In genomic region chr19:16614941-16615340, GRCh38 we compare ENCODE assay signal across 17 cellular contexts. TPM values are rescaled to one million over a fixed set of nuclear protein-coding genes. Genes with fewer than 3 reads are reported as not detected.
DNase-seq lines count a peak whose midpoint lies in the region; ATAC-seq and TF ChIP-seq lines count a peak whose summit lies in the region.
"Had no signal": no experiment of that assay in that cellular context is flagged by ENCODE, and none has a peak within 500 bp of the region (broad histone marks: within the 10 kb centered on the region; RNA-seq: fewer than 3 reads in every experiment).

No MANE protein-coding gene starts in this region.

- H3K9me3 Mint-ChIP-seq in activated naive CD4-positive, alpha-beta T cell treated with anti-CD3 and anti-CD28 coated beads, Interleukin-2, amount 50 U/mL, for 24 hours: no peaks in the 10 kb centered on the region
- H3K9me3 Mint-ChIP-seq in WTC11: no peaks in the 10 kb centered on the region
- H3K9me3 Mint-ChIP-seq in stimulated activated memory B cell treated with anti-CD40 and anti-IgM and Interleukin-4, amounts not matched to agents 10 μg/mL and 1 μg/mL and 100 μg/mL, for 72 hours: no peaks in the 10 kb centered on the region

- no peaks in the 10 kb centered on the region for H3K27me3 Mint-ChIP-seq in activated naive CD4-positive, alpha-beta T cell treated with anti-CD3 and anti-CD28 coated beads, Interleukin-2, amount 50 U/mL, for 24 hours
- no peaks in the 10 kb centered on the region for H3K27me3 Mint-ChIP-seq in WTC11 (ENCODE audit: low read depth)
- no peaks in the 10 kb centered on the region for H3K27me3 Mint-ChIP-seq in stimulated activated memory B cell treated with anti-CD40 and anti-IgM and Interleukin-4, amounts not matched to agents 10 μg/mL and 1 μg/mL and 100 μg/mL, for 72 hours

- TF ChIP-seq CTCF in WTC11 (IDR thresholded peaks at IDR 0.05): no peak

- DNase-seq in activated naive CD4-positive, alpha-beta T cell treated with Interleukin-2 at 50 U/mL for 16 hours: no peak
- DNase-seq in WTC11 (ENCODE audit: low spot score) (no peak), iPS-NIHi7 (ENCODE audit: extremely low spot score) (peak; percentile 40), MV-4-11 (lab: John Stamatoyannopoulos, UW) (no peak), NCI-H82 treated with DMSO at 0.1 percent for 48 hours (lab: John Stamatoyannopoulos, UW; ENCODE audit: unreplicated experiment) (no peak)
- DNase-seq: effector CD8-positive, alpha-beta T cell; GOT3; KBM-7; NCI-H187 treated with DMSO at 0.1 percent for 48 hours; NCI-H526 treated with DMSO at 0.1 percent for 48 hours; retina; stimulated activated CD4-positive, alpha-beta T cell treated with anti-CD3 and anti-CD28 coated beads, Interleukin-2, amount 100 ng/mL, for 24 hours; T1000 had no signal

- POLR2A ChIA-PET in WTC11 (lab: Charles Lee): no interaction called here

- no peaks in the 10 kb centered on the region for H3K36me3 Mint-ChIP-seq in activated naive CD4-positive, alpha-beta T cell treated with anti-CD3 and anti-CD28 coated beads, Interleukin-2, amount 50 U/mL, for 24 hours
- H3K36me3 Mint-ChIP-seq in WTC11: no peaks in the 10 kb centered on the region
- H3K36me3 Mint-ChIP-seq in stimulated activated memory B cell treated with anti-CD40 and anti-IgM and Interleukin-4, amounts not matched to agents 10 μg/mL and 1 μg/mL and 100 μg/mL, for 72 hours: no peaks in the 10 kb centered on the region

- CTCF ChIA-PET in WTC11 (lab: Charles Lee): interaction anchor here (1.0 kb wide), 1 partner anchor 87 kb away, joined by 3 read pairs; no protein-coding TSS in a partner anchor

- H3K27ac Mint-ChIP-seq in activated naive CD4-positive, alpha-beta T cell treated with anti-CD3 and anti-CD28 coated beads, Interleukin-2, amount 50 U/mL, for 24 hours: no peak overlapping the region
- peak overlapping the region; percentile 68 for H3K27ac Mint-ChIP-seq in WTC11
- H3K27ac Mint-ChIP-seq in stimulated activated memory B cell treated with anti-CD40 and anti-IgM and Interleukin-4, amounts not matched to agents 10 μg/mL and 1 μg/mL and 100 μg/mL, for 72 hours: peak overlapping the region; percentile 30

- ATAC-seq in WTC11: no peak
- ATAC-seq in stimulated activated memory B cell treated with anti-CD40 and anti-IgM and Interleukin-4, amounts not matched to agents 10 μg/mL and 1 μg/mL and 100 μg/mL, for 72 hours: no peak
- no peak for ATAC-seq in HG03280 (IDR thresholded peaks at IDR 0.05; ENCODE audit: unreplicated experiment)
- ATAC-seq: foreskin keratinocyte had no signal

- peak overlapping the region; percentile 12 for H3K4me3 Mint-ChIP-seq in activated naive CD4-positive, alpha-beta T cell treated with anti-CD3 and anti-CD28 coated beads, Interleukin-2, amount 50 U/mL, for 24 hours
- no peak overlapping the region for H3K4me3 Mint-ChIP-seq in WTC11
- H3K4me3 Mint-ChIP-seq in stimulated activated memory B cell treated with anti-CD40 and anti-IgM and Interleukin-4, amounts not matched to agents 10 μg/mL and 1 μg/mL and 100 μg/mL, for 72 hours: no peak overlapping the region

- peaks cover 89% of the 10 kb centered on the region for H3K4me1 Mint-ChIP-seq in activated naive CD4-positive, alpha-beta T cell treated with anti-CD3 and anti-CD28 coated beads, Interleukin-2, amount 50 U/mL, for 24 hours
- peaks cover 39% of the 10 kb centered on the region for H3K4me1 Mint-ChIP-seq in WTC11
- H3K4me1 Mint-ChIP-seq in stimulated activated memory B cell treated with anti-CD40 and anti-IgM and Interleukin-4, amounts not matched to agents 10 μg/mL and 1 μg/mL and 100 μg/mL, for 72 hours: peaks cover 84% of the 10 kb centered on the region

TF ChIP-seq in WTC11, 78 proteins besides CTCF, POLR2A, EP300 and RAD21:
- TF ChIP-seq FOXP1 (CRISPR knock-in tag; IDR thresholded peaks at IDR 0.05; ENCODE audit: borderline replicate concordance) (no peak), IRF2 (CRISPR knock-in tag; IDR thresholded peaks at IDR 0.05; ENCODE audit: borderline replicate concordance, low read depth) (no peak), MXD4 (CRISPR knock-in tag; IDR thresholded peaks at IDR 0.05; ENCODE audit: borderline replicate concordance) (no peak), ZNF317 (CRISPR knock-in tag; IDR thresholded peaks at IDR 0.05; ENCODE audit: borderline replicate concordance, low read depth) (no peak), NFE2L1 (CRISPR knock-in tag; IDR thresholded peaks at IDR 0.05) (no peak), PRRX2 (CRISPR knock-in tag; IDR thresholded peaks at IDR 0.05) (no peak), GABPB1 (CRISPR knock-in tag; IDR thresholded peaks at IDR 0.05) (no peak), FOXK1 (CRISPR knock-in tag; IDR thresholded peaks at IDR 0.05) (no peak), MYBL2 (CRISPR knock-in tag; IDR thresholded peaks at IDR 0.05) (no peak), JUN (CRISPR knock-in tag; IDR thresholded peaks at IDR 0.05) (no peak), AR (CRISPR knock-in tag; IDR thresholded peaks at IDR 0.05) (no peak)
- TF ChIP-seq, protein P1, sequence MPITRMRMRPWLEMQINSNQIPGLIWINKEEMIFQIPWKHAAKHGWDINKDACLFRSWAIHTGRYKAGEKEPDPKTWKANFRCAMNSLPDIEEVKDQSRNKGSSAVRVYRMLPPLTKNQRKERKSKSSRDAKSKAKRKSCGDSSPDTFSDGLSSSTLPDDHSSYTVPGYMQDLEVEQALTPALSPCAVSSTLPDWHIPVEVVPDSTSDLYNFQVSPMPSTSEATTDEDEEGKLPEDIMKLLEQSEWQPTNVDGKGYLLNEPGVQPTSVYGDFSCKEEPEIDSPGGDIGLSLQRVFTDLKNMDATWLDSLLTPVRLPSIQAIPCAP (CRISPR knock-in tag; IDR thresholded peaks at IDR 0.05): no peak
- TF ChIP-seq, protein P2, sequence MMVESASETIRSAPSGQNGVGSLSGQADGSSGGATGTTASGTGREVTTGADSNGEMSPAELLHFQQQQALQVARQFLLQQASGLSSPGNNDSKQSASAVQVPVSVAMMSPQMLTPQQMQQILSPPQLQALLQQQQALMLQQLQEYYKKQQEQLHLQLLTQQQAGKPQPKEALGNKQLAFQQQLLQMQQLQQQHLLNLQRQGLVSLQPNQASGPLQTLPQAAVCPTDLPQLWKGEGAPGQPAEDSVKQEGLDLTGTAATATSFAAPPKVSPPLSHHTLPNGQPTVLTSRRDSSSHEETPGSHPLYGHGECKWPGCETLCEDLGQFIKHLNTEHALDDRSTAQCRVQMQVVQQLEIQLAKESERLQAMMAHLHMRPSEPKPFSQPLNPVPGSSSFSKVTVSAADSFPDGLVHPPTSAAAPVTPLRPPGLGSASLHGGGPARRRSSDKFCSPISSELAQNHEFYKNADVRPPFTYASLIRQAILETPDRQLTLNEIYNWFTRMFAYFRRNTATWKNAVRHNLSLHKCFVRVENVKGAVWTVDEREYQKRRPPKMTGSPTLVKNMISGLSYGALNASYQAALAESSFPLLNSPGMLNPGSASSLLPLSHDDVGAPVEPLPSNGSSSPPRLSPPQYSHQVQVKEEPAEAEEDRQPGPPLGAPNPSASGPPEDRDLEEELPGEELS (CRISPR knock-in tag; IDR thresholded peaks at IDR 0.05): no peak
- TF ChIP-seq, protein P3, sequence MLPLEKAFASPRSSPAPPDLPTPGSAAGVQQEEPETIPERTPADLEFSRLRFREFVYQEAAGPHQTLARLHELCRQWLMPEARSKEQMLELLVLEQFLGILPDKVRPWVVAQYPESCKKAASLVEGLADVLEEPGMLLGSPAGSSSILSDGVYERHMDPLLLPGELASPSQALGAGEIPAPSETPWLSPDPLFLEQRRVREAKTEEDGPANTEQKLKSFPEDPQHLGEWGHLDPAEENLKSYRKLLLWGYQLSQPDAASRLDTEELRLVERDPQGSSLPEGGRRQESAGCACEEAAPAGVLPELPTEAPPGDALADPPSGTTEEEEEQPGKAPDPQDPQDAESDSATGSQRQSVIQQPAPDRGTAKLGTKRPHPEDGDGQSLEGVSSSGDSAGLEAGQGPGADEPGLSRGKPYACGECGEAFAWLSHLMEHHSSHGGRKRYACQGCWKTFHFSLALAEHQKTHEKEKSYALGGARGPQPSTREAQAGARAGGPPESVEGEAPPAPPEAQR (CRISPR knock-in tag; IDR thresholded peaks at IDR 0.05): no peak
- TF ChIP-seq, protein P4, sequence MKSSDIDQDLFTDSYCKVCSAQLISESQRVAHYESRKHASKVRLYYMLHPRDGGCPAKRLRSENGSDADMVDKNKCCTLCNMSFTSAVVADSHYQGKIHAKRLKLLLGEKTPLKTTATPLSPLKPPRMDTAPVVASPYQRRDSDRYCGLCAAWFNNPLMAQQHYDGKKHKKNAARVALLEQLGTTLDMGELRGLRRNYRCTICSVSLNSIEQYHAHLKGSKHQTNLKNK (CRISPR knock-in tag; IDR thresholded peaks at IDR 0.05): no peak

RNA-seq across cellular contexts. Expression of gene MED26, which starts 13.1 kb away (rescaled TPM):
- 11.7 to 14.2 TPM (median 12.3 TPM) in 3 replicates for total RNA-seq in WTC11 (2021)

RNA-seq across cellular contexts. Expression of gene SLC35E1, which starts 42.7 kb away (rescaled TPM):
- 27.5 to 28.5 TPM (median 28.0 TPM) in 3 replicates for total RNA-seq in WTC11 (2021)

RNA-seq across cellular contexts. Expression of gene SMIM7, which starts 45.0 kb away (rescaled TPM):
- 54.3 to 55.9 TPM (median 55.6 TPM) in 3 replicates for total RNA-seq in WTC11 (2021)

RNA-seq across cellular contexts. Expression of gene TMEM38A, which starts 46.0 kb away (rescaled TPM):
- total RNA-seq in WTC11 (2021): 9.5 to 11.1 TPM (median 10.9 TPM) in 3 replicates
